1 cellular context compared by ENCODE assay signal in the genomic region with DNA sequence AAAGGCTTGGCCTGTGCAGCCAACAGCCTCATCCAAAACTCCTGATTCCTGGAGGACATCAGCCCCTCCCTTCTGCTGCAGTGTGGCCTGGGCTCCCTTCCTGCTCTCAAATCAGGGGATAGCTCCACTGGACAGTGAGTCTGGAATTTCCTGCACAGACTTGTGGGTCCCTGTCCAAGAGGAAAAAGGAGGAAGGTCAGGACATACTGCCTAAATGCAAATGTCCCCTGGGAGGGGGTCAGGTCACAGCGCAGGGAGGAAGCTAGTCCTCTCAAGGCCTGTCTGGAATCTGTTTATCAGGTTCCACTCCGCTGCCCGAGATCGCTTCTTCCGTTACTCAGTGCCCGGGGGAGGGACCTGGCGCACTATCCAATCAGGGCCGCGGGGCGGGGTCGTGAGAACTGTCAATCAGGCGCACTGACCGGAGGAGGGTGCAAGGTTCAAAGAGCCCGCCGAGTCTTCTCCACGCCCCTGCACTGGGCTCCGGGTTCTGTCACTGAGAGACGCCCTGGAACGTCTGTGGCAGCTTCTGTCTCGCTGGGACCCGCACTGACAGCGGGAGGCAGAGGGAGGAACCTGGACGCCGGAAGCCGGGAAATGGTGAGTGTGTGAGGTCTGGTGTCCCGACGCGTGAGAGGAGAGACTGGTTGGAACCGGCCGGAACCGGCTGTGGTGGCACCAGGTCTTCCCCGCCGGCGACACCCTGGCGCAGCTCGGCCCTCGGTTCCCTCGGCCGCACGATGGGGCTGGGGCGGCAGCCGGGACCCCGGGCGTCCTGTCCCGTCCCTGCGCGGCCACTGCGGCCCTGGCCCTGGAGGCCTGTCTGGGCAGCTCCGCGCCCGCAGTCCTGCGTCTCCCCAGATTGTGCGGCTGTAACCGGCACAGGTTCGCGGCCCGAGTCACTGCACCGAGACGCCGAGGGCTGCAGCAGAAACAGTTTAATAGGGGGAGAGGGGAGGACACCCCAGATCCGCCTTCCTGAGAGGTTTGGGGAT.
TF ChIP-seq lines count a peak whose summit lies in the region.

A gene (plus strand): TSS at position 404 of the 995 bp plus-strand sequence. CDS start 194 bp downstream, at position 598.

TF ChIP-seq in HepG2, 621 proteins besides CTCF, POLR2A, EP300 and RAD21 (continued from another document and continues in another):
- TF ChIP-seq, protein P1, sequence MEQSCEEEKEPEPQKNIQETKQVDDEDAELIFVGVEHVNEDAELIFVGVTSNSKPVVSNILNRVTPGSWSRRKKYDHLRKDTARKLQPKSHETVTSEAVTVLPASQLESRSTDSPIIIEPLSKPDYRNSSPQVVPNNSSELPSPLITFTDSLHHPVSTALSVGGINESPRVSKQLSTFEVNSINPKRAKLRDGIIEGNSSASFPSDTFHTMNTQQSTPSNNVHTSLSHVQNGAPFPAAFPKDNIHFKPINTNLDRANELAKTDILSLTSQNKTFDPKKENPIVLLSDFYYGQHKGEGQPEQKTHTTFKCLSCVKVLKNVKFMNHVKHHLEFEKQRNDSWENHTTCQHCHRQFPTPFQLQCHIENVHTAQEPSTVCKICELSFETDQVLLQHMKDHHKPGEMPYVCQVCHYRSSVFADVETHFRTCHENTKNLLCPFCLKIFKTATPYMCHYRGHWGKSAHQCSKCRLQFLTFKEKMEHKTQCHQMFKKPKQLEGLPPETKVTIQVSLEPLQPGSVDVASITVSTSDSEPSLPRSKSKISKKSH (CRISPR knock-in tag; IDR thresholded peaks at IDR 0.05; ENCODE audit: borderline replicate concordance): 0 out of 2 replicates have a peak, but pooled peaks have one; percentile 49
- TF ChIP-seq, protein P2, sequence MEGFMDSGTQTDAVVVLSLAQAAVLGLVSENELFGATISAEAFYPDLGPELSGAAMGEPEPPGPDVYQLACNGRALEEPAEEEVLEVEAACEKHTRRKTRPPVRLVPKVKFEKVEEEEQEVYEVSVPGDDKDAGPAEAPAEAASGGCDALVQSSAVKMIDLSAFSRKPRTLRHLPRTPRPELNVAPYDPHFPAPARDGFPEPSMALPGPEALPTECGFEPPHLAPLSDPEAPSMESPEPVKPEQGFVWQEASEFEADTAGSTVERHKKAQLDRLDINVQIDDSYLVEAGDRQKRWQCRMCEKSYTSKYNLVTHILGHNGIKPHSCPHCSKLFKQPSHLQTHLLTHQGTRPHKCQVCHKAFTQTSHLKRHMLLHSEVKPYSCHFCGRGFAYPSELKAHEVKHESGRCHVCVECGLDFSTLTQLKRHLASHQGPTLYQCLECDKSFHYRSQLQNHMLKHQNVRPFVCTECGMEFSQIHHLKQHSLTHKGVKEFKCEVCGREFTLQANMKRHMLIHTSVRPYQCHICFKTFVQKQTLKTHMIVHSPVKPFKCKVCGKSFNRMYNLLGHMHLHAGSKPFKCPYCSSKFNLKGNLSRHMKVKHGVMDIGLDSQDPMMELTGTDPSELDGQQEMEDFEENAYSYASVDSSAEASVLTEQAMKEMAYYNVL (CRISPR knock-in tag; IDR thresholded peaks at IDR 0.05; ENCODE audit: borderline replicate concordance): peak; percentile 58; the same call in 1 of the 2 replicates
- TF ChIP-seq HDAC2 (CRISPR knock-in tag; IDR thresholded peaks at IDR 0.05): peak; percentile 70
- no peak for TF ChIP-seq ZNF83 (CRISPR knock-in tag; IDR thresholded peaks at IDR 0.05; ENCODE audit: borderline replicate concordance)
- TF ChIP-seq, protein P3, sequence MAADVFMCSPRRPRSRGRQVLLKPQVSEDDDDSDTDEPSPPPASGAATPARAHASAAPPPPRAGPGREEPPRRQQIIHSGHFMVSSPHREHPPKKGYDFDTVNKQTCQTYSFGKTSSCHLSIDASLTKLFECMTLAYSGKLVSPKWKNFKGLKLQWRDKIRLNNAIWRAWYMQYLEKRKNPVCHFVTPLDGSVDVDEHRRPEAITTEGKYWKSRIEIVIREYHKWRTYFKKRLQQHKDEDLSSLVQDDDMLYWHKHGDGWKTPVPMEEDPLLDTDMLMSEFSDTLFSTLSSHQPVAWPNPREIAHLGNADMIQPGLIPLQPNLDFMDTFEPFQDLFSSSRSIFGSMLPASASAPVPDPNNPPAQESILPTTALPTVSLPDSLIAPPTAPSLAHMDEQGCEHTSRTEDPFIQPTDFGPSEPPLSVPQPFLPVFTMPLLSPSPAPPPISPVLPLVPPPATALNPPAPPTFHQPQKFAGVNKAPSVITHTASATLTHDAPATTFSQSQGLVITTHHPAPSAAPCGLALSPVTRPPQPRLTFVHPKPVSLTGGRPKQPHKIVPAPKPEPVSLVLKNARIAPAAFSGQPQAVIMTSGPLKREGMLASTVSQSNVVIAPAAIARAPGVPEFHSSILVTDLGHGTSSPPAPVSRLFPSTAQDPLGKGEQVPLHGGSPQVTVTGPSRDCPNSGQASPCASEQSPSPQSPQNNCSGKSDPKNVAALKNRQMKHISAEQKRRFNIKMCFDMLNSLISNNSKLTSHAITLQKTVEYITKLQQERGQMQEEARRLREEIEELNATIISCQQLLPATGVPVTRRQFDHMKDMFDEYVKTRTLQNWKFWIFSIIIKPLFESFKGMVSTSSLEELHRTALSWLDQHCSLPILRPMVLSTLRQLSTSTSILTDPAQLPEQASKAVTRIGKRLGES (CRISPR knock-in tag; IDR thresholded peaks at IDR 0.05; ENCODE audit: borderline replicate concordance): no peak
- no peak for TF ChIP-seq ZNF839 (CRISPR knock-in tag; IDR thresholded peaks at IDR 0.05; ENCODE audit: borderline replicate concordance)
- TF ChIP-seq, protein P4, sequence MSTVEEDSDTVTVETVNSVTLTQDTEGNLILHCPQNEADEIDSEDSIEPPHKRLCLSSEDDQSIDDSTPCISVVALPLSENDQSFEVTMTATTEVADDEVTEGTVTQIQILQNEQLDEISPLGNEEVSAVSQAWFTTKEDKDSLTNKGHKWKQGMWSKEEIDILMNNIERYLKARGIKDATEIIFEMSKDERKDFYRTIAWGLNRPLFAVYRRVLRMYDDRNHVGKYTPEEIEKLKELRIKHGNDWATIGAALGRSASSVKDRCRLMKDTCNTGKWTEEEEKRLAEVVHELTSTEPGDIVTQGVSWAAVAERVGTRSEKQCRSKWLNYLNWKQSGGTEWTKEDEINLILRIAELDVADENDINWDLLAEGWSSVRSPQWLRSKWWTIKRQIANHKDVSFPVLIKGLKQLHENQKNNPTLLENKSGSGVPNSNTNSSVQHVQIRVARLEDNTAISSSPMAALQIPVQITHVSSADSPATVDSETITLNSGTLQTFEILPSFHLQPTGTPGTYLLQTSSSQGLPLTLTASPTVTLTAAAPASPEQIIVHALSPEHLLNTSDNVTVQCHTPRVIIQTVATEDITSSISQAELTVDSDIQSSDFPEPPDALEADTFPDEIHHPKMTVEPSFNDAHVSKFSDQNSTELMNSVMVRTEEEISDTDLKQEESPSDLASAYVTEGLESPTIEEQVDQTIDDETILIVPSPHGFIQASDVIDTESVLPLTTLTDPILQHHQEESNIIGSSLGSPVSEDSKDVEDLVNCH (CRISPR knock-in tag; IDR thresholded peaks at IDR 0.05): no peak
- no peak for TF ChIP-seq SMARCC2 (IDR thresholded peaks at IDR 0.05)
- TF ChIP-seq ZNF510 (CRISPR knock-in tag; IDR thresholded peaks at IDR 0.05; ENCODE audit: low read depth): peak; percentile 74; the same call in 1 of the 2 replicates
- no peak for TF ChIP-seq ZNF629 (CRISPR knock-in tag; conservative IDR thresholded peaks at IDR 0.05)
- no peak for TF ChIP-seq ZSCAN22 (CRISPR knock-in tag; IDR thresholded peaks at IDR 0.05)
- TF ChIP-seq DR1 (CRISPR knock-in tag; IDR thresholded peaks at IDR 0.05): no peak
- peak; percentile 64 for TF ChIP-seq RBM39 (IDR thresholded peaks at IDR 0.05; ENCODE audit: low read depth, low read length, poor library complexity, severe bottlenecking)
- peak; percentile 75 for TF ChIP-seq PHF20 (CRISPR knock-in tag; IDR thresholded peaks at IDR 0.05)
- TF ChIP-seq ZNF143 (CRISPR knock-in tag; IDR thresholded peaks at IDR 0.05): no peak
- TF ChIP-seq ZBTB7A (CRISPR knock-in tag; IDR thresholded peaks at IDR 0.05): no peak; the same call in 1 of the 2 replicates
- TF ChIP-seq, protein P5, sequence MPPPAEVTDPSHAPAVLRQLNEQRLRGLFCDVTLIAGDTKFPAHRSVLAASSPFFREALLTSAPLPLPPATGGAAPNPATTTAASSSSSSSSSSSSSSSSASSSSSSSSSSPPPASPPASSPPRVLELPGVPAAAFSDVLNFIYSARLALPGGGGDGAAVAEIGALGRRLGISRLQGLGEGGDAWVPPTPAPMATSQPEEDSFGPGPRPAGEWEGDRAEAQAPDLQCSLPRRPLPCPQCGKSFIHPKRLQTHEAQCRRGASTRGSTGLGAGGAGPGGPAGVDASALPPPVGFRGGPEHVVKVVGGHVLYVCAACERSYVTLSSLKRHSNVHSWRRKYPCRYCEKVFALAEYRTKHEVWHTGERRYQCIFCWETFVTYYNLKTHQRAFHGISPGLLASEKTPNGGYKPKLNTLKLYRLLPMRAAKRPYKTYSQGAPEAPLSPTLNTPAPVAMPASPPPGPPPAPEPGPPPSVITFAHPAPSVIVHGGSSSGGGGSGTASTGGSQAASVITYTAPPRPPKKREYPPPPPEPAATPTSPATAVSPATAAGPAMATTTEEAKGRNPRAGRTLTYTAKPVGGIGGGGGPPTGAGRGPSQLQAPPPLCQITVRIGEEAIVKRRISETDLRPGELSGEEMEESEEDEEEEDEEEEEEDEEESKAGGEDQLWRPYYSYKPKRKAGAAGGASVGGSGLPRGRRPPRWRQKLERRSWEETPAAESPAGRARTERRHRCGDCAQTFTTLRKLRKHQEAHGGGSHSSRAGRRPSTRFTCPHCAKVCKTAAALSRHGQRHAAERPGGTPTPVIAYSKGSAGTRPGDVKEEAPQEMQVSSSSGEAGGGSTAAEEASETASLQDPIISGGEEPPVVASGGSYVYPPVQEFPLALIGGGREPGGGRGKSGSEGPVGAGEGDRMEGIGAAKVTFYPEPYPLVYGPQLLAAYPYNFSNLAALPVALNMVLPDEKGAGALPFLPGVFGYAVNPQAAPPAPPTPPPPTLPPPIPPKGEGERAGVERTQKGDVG (CRISPR knock-in tag; IDR thresholded peaks at IDR 0.05; ENCODE audit: borderline replicate concordance): no peak; the same call in 1 of the 2 replicates
- TF ChIP-seq NFRKB (IDR thresholded peaks at IDR 0.05): no peak
- TF ChIP-seq SMC3 (IDR thresholded peaks at IDR 0.05; ENCODE audit: low read length): no peak
- peak; percentile 89 for TF ChIP-seq NFYC (CRISPR knock-in tag; IDR thresholded peaks at IDR 0.05)
- no peak for TF ChIP-seq RFXAP (CRISPR knock-in tag; IDR thresholded peaks at IDR 0.05; ENCODE audit: borderline replicate concordance)
- TF ChIP-seq TBP (CRISPR knock-in tag; IDR thresholded peaks at IDR 0.05): no peak
- TF ChIP-seq, protein P6, sequence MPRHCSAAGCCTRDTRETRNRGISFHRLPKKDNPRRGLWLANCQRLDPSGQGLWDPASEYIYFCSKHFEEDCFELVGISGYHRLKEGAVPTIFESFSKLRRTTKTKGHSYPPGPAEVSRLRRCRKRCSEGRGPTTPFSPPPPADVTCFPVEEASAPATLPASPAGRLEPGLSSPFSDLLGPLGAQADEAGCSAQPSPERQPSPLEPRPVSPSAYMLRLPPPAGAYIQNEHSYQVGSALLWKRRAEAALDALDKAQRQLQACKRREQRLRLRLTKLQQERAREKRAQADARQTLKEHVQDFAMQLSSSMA (CRISPR knock-in tag; IDR thresholded peaks at IDR 0.05): no peak
- TF ChIP-seq, protein P7, sequence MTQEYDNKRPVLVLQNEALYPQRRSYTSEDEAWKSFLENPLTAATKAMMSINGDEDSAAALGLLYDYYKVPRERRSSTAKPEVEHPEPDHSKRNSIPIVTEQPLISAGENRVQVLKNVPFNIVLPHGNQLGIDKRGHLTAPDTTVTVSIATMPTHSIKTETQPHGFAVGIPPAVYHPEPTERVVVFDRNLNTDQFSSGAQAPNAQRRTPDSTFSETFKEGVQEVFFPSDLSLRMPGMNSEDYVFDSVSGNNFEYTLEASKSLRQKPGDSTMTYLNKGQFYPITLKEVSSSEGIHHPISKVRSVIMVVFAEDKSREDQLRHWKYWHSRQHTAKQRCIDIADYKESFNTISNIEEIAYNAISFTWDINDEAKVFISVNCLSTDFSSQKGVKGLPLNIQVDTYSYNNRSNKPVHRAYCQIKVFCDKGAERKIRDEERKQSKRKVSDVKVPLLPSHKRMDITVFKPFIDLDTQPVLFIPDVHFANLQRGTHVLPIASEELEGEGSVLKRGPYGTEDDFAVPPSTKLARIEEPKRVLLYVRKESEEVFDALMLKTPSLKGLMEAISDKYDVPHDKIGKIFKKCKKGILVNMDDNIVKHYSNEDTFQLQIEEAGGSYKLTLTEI (CRISPR knock-in tag; conservative IDR thresholded peaks at IDR 0.05): no peak
- no peak for TF ChIP-seq KDM4B (CRISPR knock-in tag; IDR thresholded peaks at IDR 0.05)
- peak; percentile 81 for TF ChIP-seq SPEN (CRISPR knock-in tag; IDR thresholded peaks at IDR 0.05; ENCODE audit: low read depth)
- TF ChIP-seq ZIK1 (CRISPR knock-in tag; IDR thresholded peaks at IDR 0.05; ENCODE audit: borderline replicate concordance, low read depth): 0 out of 2 replicates have a peak, but pooled peaks have one; percentile 27
- TF ChIP-seq MAZ (IDR thresholded peaks at IDR 0.05; ENCODE audit: borderline replicate concordance, low read depth, low read length): peak; percentile 49; the same call in 1 of the 2 replicates
- peak; percentile 80; the same call in 1 of the 2 replicates for TF ChIP-seq MAZ (CRISPR knock-in tag; IDR thresholded peaks at IDR 0.05; ENCODE audit: low read depth)
- TF ChIP-seq ZBTB42 (CRISPR knock-in tag; IDR thresholded peaks at IDR 0.05): peak; percentile 20; the same call in 1 of the 2 replicates
- no peak for TF ChIP-seq ZEB1 (IDR thresholded peaks at IDR 0.05; ENCODE audit: insufficient replicate concordance, low read depth)
- TF ChIP-seq KLF12 (CRISPR knock-in tag; IDR thresholded peaks at IDR 0.05; ENCODE audit: borderline replicate concordance): no peak
- TF ChIP-seq TCF7 (IDR thresholded peaks at IDR 0.05; ENCODE audit: low read depth): peak; percentile 87
- TF ChIP-seq, protein P8, sequence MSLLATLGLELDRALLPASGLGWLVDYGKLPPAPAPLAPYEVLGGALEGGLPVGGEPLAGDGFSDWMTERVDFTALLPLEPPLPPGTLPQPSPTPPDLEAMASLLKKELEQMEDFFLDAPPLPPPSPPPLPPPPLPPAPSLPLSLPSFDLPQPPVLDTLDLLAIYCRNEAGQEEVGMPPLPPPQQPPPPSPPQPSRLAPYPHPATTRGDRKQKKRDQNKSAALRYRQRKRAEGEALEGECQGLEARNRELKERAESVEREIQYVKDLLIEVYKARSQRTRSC (CRISPR knock-in tag; IDR thresholded peaks at IDR 0.05; ENCODE audit: low read depth): peak; percentile 29
- TF ChIP-seq, protein P9, sequence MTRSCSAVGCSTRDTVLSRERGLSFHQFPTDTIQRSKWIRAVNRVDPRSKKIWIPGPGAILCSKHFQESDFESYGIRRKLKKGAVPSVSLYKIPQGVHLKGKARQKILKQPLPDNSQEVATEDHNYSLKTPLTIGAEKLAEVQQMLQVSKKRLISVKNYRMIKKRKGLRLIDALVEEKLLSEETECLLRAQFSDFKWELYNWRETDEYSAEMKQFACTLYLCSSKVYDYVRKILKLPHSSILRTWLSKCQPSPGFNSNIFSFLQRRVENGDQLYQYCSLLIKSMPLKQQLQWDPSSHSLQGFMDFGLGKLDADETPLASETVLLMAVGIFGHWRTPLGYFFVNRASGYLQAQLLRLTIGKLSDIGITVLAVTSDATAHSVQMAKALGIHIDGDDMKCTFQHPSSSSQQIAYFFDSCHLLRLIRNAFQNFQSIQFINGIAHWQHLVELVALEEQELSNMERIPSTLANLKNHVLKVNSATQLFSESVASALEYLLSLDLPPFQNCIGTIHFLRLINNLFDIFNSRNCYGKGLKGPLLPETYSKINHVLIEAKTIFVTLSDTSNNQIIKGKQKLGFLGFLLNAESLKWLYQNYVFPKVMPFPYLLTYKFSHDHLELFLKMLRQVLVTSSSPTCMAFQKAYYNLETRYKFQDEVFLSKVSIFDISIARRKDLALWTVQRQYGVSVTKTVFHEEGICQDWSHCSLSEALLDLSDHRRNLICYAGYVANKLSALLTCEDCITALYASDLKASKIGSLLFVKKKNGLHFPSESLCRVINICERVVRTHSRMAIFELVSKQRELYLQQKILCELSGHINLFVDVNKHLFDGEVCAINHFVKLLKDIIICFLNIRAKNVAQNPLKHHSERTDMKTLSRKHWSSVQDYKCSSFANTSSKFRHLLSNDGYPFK (CRISPR knock-in tag; IDR thresholded peaks at IDR 0.05; ENCODE audit: borderline replicate concordance): peak; percentile 32; the same call in 1 of the 2 replicates
